15 cellular contexts compared by ENCODE assay signal in genomic region chr10:95250856-95251255, GRCh38. TPM values are rescaled to one million over a fixed set of nuclear protein-coding genes. Genes with fewer than 3 reads are reported as not detected.
DNase-seq lines count a peak whose midpoint lies in the region; ATAC-seq and TF ChIP-seq lines count a peak whose summit lies in the region.
"Had no signal": no experiment of that assay in that cellular context is flagged by ENCODE, and none has a peak within 500 bp of the region (broad histone marks: within the 10 kb centered on the region; RNA-seq: fewer than 3 reads in every experiment).

No MANE protein-coding gene starts in this region.

- H2BK12ac ChIP-seq in mesenchymal stem cell (ENCODE audit: low read length in 2 of 2) = no peak overlapping the region

- H2BK5ac ChIP-seq in mesenchymal stem cell (ENCODE audit: low read depth, low read length, poor library complexity, severe bottlenecking) = no peak overlapping the region

- H4K91ac ChIP-seq in mesenchymal stem cell (ENCODE audit: low read length) = no peak overlapping the region

- H3K27me3 Mint-ChIP-seq in HFFc6 (ENCODE audit: insufficient read depth) = no peaks in the 10 kb centered on the region; the same call in 1 of the 2 replicates

- intact Hi-C loops in ascending aorta (cut with DNase I) = no loop called here

- H3K4ac ChIP-seq in mesenchymal stem cell (ENCODE audit: low read depth in 1 of 2, low read length in 2 of 2) = no peak overlapping the region

- peaks cover 0 to 4% of the 10 kb centered on the region in 2 donors for H3K36me3 ChIP-seq in ascending aorta
- H3K36me3 ChIP-seq in mesenchymal stem cell (ENCODE audit: control insufficient read depth in 1 of 2, insufficient read depth in 2 of 2, low read depth in 1 of 2, low read length in 2 of 2) = peaks cover 0 to 20% of the 10 kb centered on the region in 2 experiments
- peaks cover 5% of the 10 kb centered on the region for H3K36me3 ChIP-seq in thoracic aorta

- no peak overlapping the region for H3K4me3 Mint-ChIP-seq in HFFc6
- H3K4me3 Mint-ChIP-seq: CD4-positive, CD25-positive, alpha-beta regulatory T cell had no signal

- DNase-seq in HFFc6 = no peak
- DNase-seq in ascending aorta (ENCODE audit: low spot score in 2 of 2) = no peak
- no peak for DNase-seq in mesenchymal stem cell
- no peak for DNase-seq in thoracic aorta (ENCODE audit: low spot score)
- DNase-seq in NCI-H1417 treated with DMSO at 0.1 percent for 48 hours (lab: John Stamatoyannopoulos, UW) = no peak
- no peak for DNase-seq in KBM-7
- DNase-seq in SHP77 (lab: John Stamatoyannopoulos, UW) = no peak
- DNase-seq: ACHN; CD4-positive, CD25-positive, alpha-beta regulatory T cell; HCEC 1CT had no signal

- no peak overlapping the region for H3K9ac ChIP-seq in mesenchymal stem cell (ENCODE audit: low read length)
- H3K9ac ChIP-seq: BLaER1 treated with 17β-estradiol and CSF1 and Interleukin-3, amounts not matched to agents 10 nM and 100 nM had no signal

- no peak overlapping the region for H4K8ac ChIP-seq in mesenchymal stem cell (ENCODE audit: low read length)

- H3K79me1 ChIP-seq in mesenchymal stem cell (replicated peaks; ENCODE audit: low read length, poor library complexity, severe bottlenecking) = peaks cover 24% of the 10 kb centered on the region

- no peak overlapping the region for H2BK120ac ChIP-seq in mesenchymal stem cell (ENCODE audit: low read depth, low read length)

- H2AFZ ChIP-seq in mesenchymal stem cell (ENCODE audit: low read depth, low read length) = no peak overlapping the region

- ATAC-seq in thoracic aorta (ENCODE audit: insufficient number of reproducible peaks, low FRiP score, low read depth) = no peak

- no peak overlapping the region for H3K4me2 ChIP-seq in mesenchymal stem cell (ENCODE audit: low read length, poor library complexity, severe bottlenecking)

- peak overlapping the region; percentile 11 for H2AK5ac ChIP-seq in mesenchymal stem cell (ENCODE audit: low read length, severe bottlenecking)

- TF ChIP-seq CTCF in HFFc6 (IDR thresholded peaks at IDR 0.05) (no peak), ascending aorta (IDR thresholded peaks at IDR 0.05) (no peak), thoracic aorta (IDR thresholded peaks at IDR 0.05) (no peak)

- H3K9me3 ChIP-seq in ascending aorta = no peaks in the 10 kb centered on the region
- H3K9me3 ChIP-seq in mesenchymal stem cell (ENCODE audit: control insufficient read depth, low read length) = no peaks in the 10 kb centered on the region
- no peaks in the 10 kb centered on the region for H3K9me3 ChIP-seq in thoracic aorta

- H3K4me1 ChIP-seq in ascending aorta (peaks cover 8 to 48% of the 10 kb centered on the region in 2 donors), mesenchymal stem cell (ENCODE audit: control insufficient read depth, insufficient read depth, low read depth, low read length) (peaks cover 17% of the 10 kb centered on the region), thoracic aorta (ENCODE audit: control insufficient read depth in 1 of 2, low read depth in 2 of 2) (peaks cover 35 to 75% of the 10 kb centered on the region in 2 donors)

- H3K27ac ChIP-seq in ascending aorta (peak overlapping the region; percentile 56 to 82), mesenchymal stem cell (ENCODE audit: low read length, poor library complexity, severe bottlenecking) (no peak overlapping the region), thoracic aorta (peak overlapping the region; percentile 67 to 78)
- H3K27ac ChIP-seq: BLaER1 treated with 17β-estradiol and CSF1 and Interleukin-3, amounts not matched to agents 10 nM and 100 nM; HL-60 had no signal

- H3K27me3 ChIP-seq in ascending aorta (no peaks in the 10 kb centered on the region), mesenchymal stem cell (ENCODE audit: control insufficient read depth in 1 of 2, insufficient read depth in 1 of 2, low read length in 2 of 2) (no peaks in the 10 kb centered on the region), thoracic aorta (replicated peaks; ENCODE audit: insufficient read depth) (no peaks in the 10 kb centered on the region)
- H3K27me3 ChIP-seq: BLaER1 treated with 17β-estradiol and CSF1 and Interleukin-3, amounts not matched to agents 10 nM and 100 nM had no signal

- no peak overlapping the region for H2BK15ac ChIP-seq in mesenchymal stem cell (ENCODE audit: low read depth, poor library complexity, severe bottlenecking)

- H3K36me3 Mint-ChIP-seq in HFFc6 (ENCODE audit: low read depth) = peaks cover 19% of the 10 kb centered on the region
- H3K36me3 Mint-ChIP-seq: CD4-positive, CD25-positive, alpha-beta regulatory T cell had no signal

- 99% methylated on average over 4 of the region's 4 CpGs for WGBS in mesenchymal stem cell

- H3K9me3 Mint-ChIP-seq in HFFc6 = no peaks in the 10 kb centered on the region

- H3K14ac ChIP-seq in mesenchymal stem cell (ENCODE audit: low read length in 2 of 2) = no peak overlapping the region

- H3K4me1 Mint-ChIP-seq in HFFc6 (ENCODE audit: low read depth) = peaks cover 74% of the 10 kb centered on the region
- H3K4me1 Mint-ChIP-seq: CD4-positive, CD25-positive, alpha-beta regulatory T cell had no signal

- in situ Hi-C loops in KBM-7 (cut with MboI; ENCODE audit: low pct_unique_long_range_greater_than_20kb, low sequenced_read_pairs) = no loop called here

- H3K4me3 ChIP-seq in ascending aorta (no peak overlapping the region), mesenchymal stem cell (ENCODE audit: insufficient read depth in 1 of 2, low read depth in 1 of 2, low read length in 2 of 2) (no peak overlapping the region), thoracic aorta (no peak overlapping the region)
- H3K4me3 ChIP-seq: BLaER1 treated with 17β-estradiol and CSF1 and Interleukin-3, amounts not matched to agents 10 nM and 100 nM had no signal

- H3K18ac ChIP-seq in mesenchymal stem cell (ENCODE audit: low read depth in 1 of 2, low read length in 2 of 2) = no peak overlapping the region

- H3K27ac Mint-ChIP-seq in HFFc6 = peak overlapping the region; percentile 8; the same call in 1 of the 2 replicates
- H3K27ac Mint-ChIP-seq: CD4-positive, CD25-positive, alpha-beta regulatory T cell had no signal

- no peak overlapping the region for H3K23ac ChIP-seq in mesenchymal stem cell (ENCODE audit: low read length in 2 of 2)

RNA-seq across cellular contexts. Expression of gene PDLIM1, which starts 39.9 kb away (rescaled TPM):
- total RNA-seq in HFFc6 (2021; fragmentation: NEBNext Ultra II Directional; extraction: Animal tissue kit (Norgen Biotek cat#: 25700)) = 100 to 1,000 TPM; 131 to 163 (median 154) TPM
- total RNA-seq in ascending aorta (191 TPM), thoracic aorta (100 to 1,000 TPM; 109 to 140 TPM)
- 537 TPM for polyA plus RNA-seq in mesenchymal stem cell (2013, experiment 1 of 2)
- 536 TPM for polyA plus RNA-seq in mesenchymal stem cell (2013, experiment 2 of 2)

RNA-seq across cellular contexts. Expression of gene ACSM6, which starts 56.8 kb away (rescaled TPM):
- not detected for total RNA-seq in HFFc6 (2021; fragmentation: NEBNext Ultra II Directional; extraction: Animal tissue kit (Norgen Biotek cat#: 25700))
- total RNA-seq in ascending aorta (not detected), thoracic aorta (not detected)
- not detected for polyA plus RNA-seq in mesenchymal stem cell (2013, experiment 1 of 2)
- polyA plus RNA-seq in mesenchymal stem cell (2013, experiment 2 of 2) = not detected
- total RNA-seq: A172; CD4-positive, CD25-positive, alpha-beta regulatory T cell; Daoy; H4 had no signal
- polyA plus RNA-seq: CD4-positive, CD25-positive, alpha-beta regulatory T cell had no signal
